Comparison of ENCODE assay signal across 22 cellular contexts in genomic region chr10:60396766-60397165, GRCh38.
"Had no signal": no experiment of that assay in that cellular context is flagged by ENCODE, and none has a peak within 500 bp of the region (broad histone marks: within the 10 kb centered on the region; RNA-seq: fewer than 3 reads in every experiment).

No MANE protein-coding gene starts in this region.

- H3K36me3 Mint-ChIP-seq: naive B cell; stimulated activated naive B cell treated with anti-CD40 and anti-IgM and Interleukin-4, amounts not matched to agents 10 μg/mL and 1 μg/mL and 100 μg/mL, for 72 hours had no signal

- H3K4me3 Mint-ChIP-seq: memory B cell; naive B cell; nephron progenitor cell; stimulated activated naive B cell treated with anti-CD40 and anti-IgM and Interleukin-4, amounts not matched to agents 10 μg/mL and 1 μg/mL and 100 μg/mL, for 72 hours; stimulated activated naive CD8-positive, alpha-beta T cell treated with anti-CD3 and anti-CD28 coated beads, Interleukin-15, amount 100 ng/mL, for 72 hours had no signal

- H3K9me3 Mint-ChIP-seq: memory B cell; naive B cell; nephron progenitor cell; stimulated activated naive B cell treated with anti-CD40 and anti-IgM and Interleukin-4, amounts not matched to agents 10 μg/mL and 1 μg/mL and 100 μg/mL, for 72 hours; stimulated activated naive CD8-positive, alpha-beta T cell treated with anti-CD3 and anti-CD28 coated beads, Interleukin-15, amount 100 ng/mL, for 72 hours had no signal

- H3K4me1 Mint-ChIP-seq: nephron progenitor cell had no signal

- H3K36me3 ChIP-seq: heart left ventricle, left ventricle myocardium inferior, lower lobe of right lung, thoracic aorta, transverse colon had no signal

- FAIRE-seq: frontal cortex, keratinocyte had no signal

- H3K27me3 ChIP-seq: dorsolateral prefrontal cortex, heart left ventricle, transverse colon had no signal

- H3K9me3 ChIP-seq: heart left ventricle, left ventricle myocardium inferior, lower lobe of right lung, psoas muscle, thoracic aorta, transverse colon had no signal

- H3K27ac Mint-ChIP-seq: memory B cell; naive B cell; nephron progenitor cell; stimulated activated naive B cell treated with anti-CD40 and anti-IgM and Interleukin-4, amounts not matched to agents 10 μg/mL and 1 μg/mL and 100 μg/mL, for 72 hours; stimulated activated naive CD8-positive, alpha-beta T cell treated with anti-CD3 and anti-CD28 coated beads, Interleukin-15, amount 100 ng/mL, for 72 hours had no signal

- H3K4me1 ChIP-seq: lower lobe of right lung had no signal

- DNase-seq: cortex of kidney; dorsolateral prefrontal cortex; effector CD8-positive, alpha-beta T cell; heart left ventricle; hypothalamus; left cardiac atrium; left ventricle myocardium inferior; lower lobe of right lung; midbrain; naive B cell; nephron progenitor cell; psoas muscle; stimulated activated CD4-positive, alpha-beta T cell treated with anti-CD3 and anti-CD28 coated beads, Interleukin-2, amount 100 ng/mL, for 24 hours; stimulated activated CD4-positive, alpha-beta T cell treated with anti-CD3 and anti-CD28 coated beads, Interleukin-4, amount 100 ng/mL, for 4 hours; stimulated activated naive B cell treated with anti-CD40 and anti-IgM and Interleukin-4, amounts not matched to agents 10 μg/mL and 1 μg/mL and 100 μg/mL, for 72 hours; stimulated activated naive CD8-positive, alpha-beta T cell treated with anti-CD3 and anti-CD28 coated beads, Interleukin-15, amount 100 ng/mL, for 72 hours; transverse colon had no signal

- H3K27ac ChIP-seq: heart left ventricle, left ventricle myocardium inferior, lower lobe of right lung, psoas muscle, skin epidermis, thoracic aorta, transverse colon had no signal

- H3K4me3 ChIP-seq: dorsolateral prefrontal cortex, heart left ventricle, left ventricle myocardium inferior, lower lobe of right lung, psoas muscle, skin epidermis, thoracic aorta, transverse colon had no signal

- H3K27me3 Mint-ChIP-seq: memory B cell; stimulated activated naive CD8-positive, alpha-beta T cell treated with anti-CD3 and anti-CD28 coated beads, Interleukin-15, amount 100 ng/mL, for 72 hours had no signal
